Comparison of ENCODE assay signal across 24 cellular contexts in genomic region chr7:2472744-2473143, GRCh38. TPM values are rescaled to one million over a fixed set of nuclear protein-coding genes. Genes with fewer than 3 reads are reported as not detected.
"Had no signal": no experiment of that assay in that cellular context is flagged by ENCODE, and none has a peak within 500 bp of the region (broad histone marks: within the 10 kb centered on the region; RNA-seq: fewer than 3 reads in every experiment).

No MANE protein-coding gene starts in this region.

- H3K27me3 ChIP-seq: right atrium auricular region, vagina had no signal

- DNase-seq: activated CD4-positive, alpha-beta T cell treated with anti-CD3 and anti-CD28 coated beads, Interleukin-2, amount 50 U/mL, for 48 hours; activated naive CD4-positive, alpha-beta T cell treated with anti-CD3 and anti-CD28 coated beads, Interleukin-2, amount 10 ng/mL, durations not matched to agents 7 days and 5 days; dorsolateral prefrontal cortex; hippocampal formation; kidney; left ventricle myocardium superior; mesenchymal stem cell; naive thymus-derived CD8-positive, alpha-beta T cell; stimulated activated CD4-positive, alpha-beta T cell treated with anti-CD3 and anti-CD28 coated beads, Interleukin-15, amount 100 ng/mL, for 24 hours; stimulated activated CD4-positive, alpha-beta T cell treated with anti-CD3 and anti-CD28 coated beads, Interleukin-4, amount 100 ng/mL, for 1 hour; stimulated activated naive CD4-positive, alpha-beta T cell; transverse colon had no signal

- H3K36me3 Mint-ChIP-seq: activated naive CD4-positive, alpha-beta T cell treated with anti-CD3 and anti-CD28 coated beads, Interleukin-2, amount 10 ng/mL, durations not matched to agents 7 days and 5 days; naive thymus-derived CD8-positive, alpha-beta T cell had no signal

- H3K27ac Mint-ChIP-seq: activated naive CD4-positive, alpha-beta T cell treated with anti-CD3 and anti-CD28 coated beads, Interleukin-2, amount 10 ng/mL, durations not matched to agents 7 days and 5 days; naive thymus-derived CD8-positive, alpha-beta T cell had no signal

- H3K27ac ChIP-seq: dorsolateral prefrontal cortex, neutrophil, right atrium auricular region, transverse colon, vagina, VCaP had no signal

- H3K9me3 ChIP-seq: neutrophil, right atrium auricular region, transverse colon, vagina had no signal

- H3K4me3 ChIP-seq: dorsolateral prefrontal cortex, right atrium auricular region, transverse colon, vagina had no signal

- FAIRE-seq: astrocyte, bronchial epithelial cell, kidney had no signal

- H3K9me3 Mint-ChIP-seq: activated naive CD4-positive, alpha-beta T cell treated with anti-CD3 and anti-CD28 coated beads, Interleukin-2, amount 10 ng/mL, durations not matched to agents 7 days and 5 days; naive thymus-derived CD8-positive, alpha-beta T cell had no signal

- H3K36me3 ChIP-seq: neutrophil, right atrium auricular region, transverse colon, vagina had no signal

- H3K4me3 Mint-ChIP-seq: activated naive CD4-positive, alpha-beta T cell treated with anti-CD3 and anti-CD28 coated beads, Interleukin-2, amount 10 ng/mL, durations not matched to agents 7 days and 5 days; naive thymus-derived CD8-positive, alpha-beta T cell had no signal

- ATAC-seq: left ventricle myocardium superior; naive thymus-derived CD8-positive, alpha-beta T cell had no signal

RNA-seq across cellular contexts. Expression of gene GRIFIN, which starts 3.5 kb away (rescaled TPM):
- total RNA-seq: astrocyte; bronchial epithelial cell; cerebellum; dorsolateral prefrontal cortex; glomerular endothelial cell; kidney; left ventricle myocardium superior; mucosa of gallbladder; naive thymus-derived CD8-positive, alpha-beta T cell; posterior vena cava; right atrium auricular region; skeletal muscle tissue; transverse colon; vagina had no signal
- polyA plus RNA-seq: esophagus; naive thymus-derived CD8-positive, alpha-beta T cell had no signal
